1 cellular context compared by ENCODE assay signal in the genomic region with DNA sequence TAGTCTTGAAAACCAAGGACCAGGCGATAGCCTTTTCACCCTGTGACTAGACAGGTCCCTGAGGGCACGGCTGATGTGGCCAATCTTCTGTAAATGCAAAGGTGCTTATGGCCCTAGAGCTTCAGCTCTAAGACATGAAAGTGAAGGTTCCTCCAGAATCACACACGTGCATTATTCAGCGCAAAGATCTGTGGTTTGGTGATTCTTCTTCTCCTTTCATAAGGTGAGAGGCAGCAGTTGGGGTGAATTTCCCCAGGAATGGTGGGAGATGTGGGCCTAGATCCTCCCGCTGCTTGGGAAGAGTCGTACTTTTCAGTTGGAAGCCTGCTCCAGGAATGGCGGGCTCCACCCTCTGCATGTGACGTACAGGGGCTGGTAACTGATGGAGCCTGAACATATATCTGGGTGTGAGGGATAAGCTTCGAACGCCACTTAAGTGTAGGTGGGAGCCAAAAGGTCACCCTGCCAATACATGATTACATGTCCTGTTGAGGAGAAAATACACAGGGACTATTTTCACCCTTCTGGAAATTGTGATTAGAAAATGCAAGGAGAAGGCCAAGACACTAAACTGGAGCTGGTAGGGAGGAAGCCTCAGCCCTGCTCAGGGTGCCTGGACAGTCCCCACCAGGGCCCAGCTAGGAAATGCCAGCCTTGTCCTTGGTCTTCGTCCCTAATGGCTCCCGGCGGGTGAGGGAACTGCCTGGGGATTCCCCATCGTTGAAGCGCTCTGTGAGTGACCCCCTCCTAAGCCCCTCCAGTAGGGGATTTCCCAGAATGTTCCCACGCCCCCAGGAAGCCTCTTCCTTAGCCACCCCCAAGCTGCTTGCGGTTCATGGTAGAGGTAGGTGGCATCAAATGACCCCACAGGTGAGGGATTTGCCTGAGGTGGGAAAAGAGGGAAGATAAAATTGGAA.
TF ChIP-seq lines count a peak whose summit lies in the region.

No MANE protein-coding gene starts in this region.

TF ChIP-seq in HepG2, 621 proteins besides CTCF, POLR2A, EP300 and RAD21 (continued from another document):
- TF ChIP-seq, protein P1, sequence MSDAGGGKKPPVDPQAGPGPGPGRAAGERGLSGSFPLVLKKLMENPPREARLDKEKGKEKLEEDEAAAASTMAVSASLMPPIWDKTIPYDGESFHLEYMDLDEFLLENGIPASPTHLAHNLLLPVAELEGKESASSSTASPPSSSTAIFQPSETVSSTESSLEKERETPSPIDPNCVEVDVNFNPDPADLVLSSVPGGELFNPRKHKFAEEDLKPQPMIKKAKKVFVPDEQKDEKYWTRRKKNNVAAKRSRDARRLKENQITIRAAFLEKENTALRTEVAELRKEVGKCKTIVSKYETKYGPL (CRISPR knock-in tag; IDR thresholded peaks at IDR 0.05) = no peak
- TF ChIP-seq NCOA5 (CRISPR knock-in tag; IDR thresholded peaks at IDR 0.05) = no peak
- no peak for TF ChIP-seq ZBTB3 (CRISPR knock-in tag; IDR thresholded peaks at IDR 0.05; ENCODE audit: borderline replicate concordance, low read depth)
- TF ChIP-seq GATAD1 (CRISPR knock-in tag; IDR thresholded peaks at IDR 0.05) = no peak
- TF ChIP-seq ZNF644 (CRISPR knock-in tag; IDR thresholded peaks at IDR 0.05; ENCODE audit: low read depth) = no peak
- no peak for TF ChIP-seq CHD4 (IDR thresholded peaks at IDR 0.05; ENCODE audit: borderline replicate concordance, low read length)
- TF ChIP-seq BRCA1 (CRISPR knock-in tag; IDR thresholded peaks at IDR 0.05) = no peak
- TF ChIP-seq ZNF83 (CRISPR knock-in tag; IDR thresholded peaks at IDR 0.05; ENCODE audit: borderline replicate concordance) = no peak
- TF ChIP-seq SNRNP70 (IDR thresholded peaks at IDR 0.05; ENCODE audit: low read depth, low read length) = no peak
- no peak for TF ChIP-seq YEATS2 (CRISPR knock-in tag; IDR thresholded peaks at IDR 0.05; ENCODE audit: borderline replicate concordance)
- no peak for TF ChIP-seq MAFF (IDR thresholded peaks at IDR 0.05; ENCODE audit: low read depth, low read length)
- TF ChIP-seq ZNF878 (CRISPR knock-in tag; IDR thresholded peaks at IDR 0.05) = 0 out of 2 replicates have a peak, but pooled peaks have one; percentile 45
- no peak for TF ChIP-seq ZNF816 (CRISPR knock-in tag; IDR thresholded peaks at IDR 0.05; ENCODE audit: borderline replicate concordance)
- TF ChIP-seq, protein P2, sequence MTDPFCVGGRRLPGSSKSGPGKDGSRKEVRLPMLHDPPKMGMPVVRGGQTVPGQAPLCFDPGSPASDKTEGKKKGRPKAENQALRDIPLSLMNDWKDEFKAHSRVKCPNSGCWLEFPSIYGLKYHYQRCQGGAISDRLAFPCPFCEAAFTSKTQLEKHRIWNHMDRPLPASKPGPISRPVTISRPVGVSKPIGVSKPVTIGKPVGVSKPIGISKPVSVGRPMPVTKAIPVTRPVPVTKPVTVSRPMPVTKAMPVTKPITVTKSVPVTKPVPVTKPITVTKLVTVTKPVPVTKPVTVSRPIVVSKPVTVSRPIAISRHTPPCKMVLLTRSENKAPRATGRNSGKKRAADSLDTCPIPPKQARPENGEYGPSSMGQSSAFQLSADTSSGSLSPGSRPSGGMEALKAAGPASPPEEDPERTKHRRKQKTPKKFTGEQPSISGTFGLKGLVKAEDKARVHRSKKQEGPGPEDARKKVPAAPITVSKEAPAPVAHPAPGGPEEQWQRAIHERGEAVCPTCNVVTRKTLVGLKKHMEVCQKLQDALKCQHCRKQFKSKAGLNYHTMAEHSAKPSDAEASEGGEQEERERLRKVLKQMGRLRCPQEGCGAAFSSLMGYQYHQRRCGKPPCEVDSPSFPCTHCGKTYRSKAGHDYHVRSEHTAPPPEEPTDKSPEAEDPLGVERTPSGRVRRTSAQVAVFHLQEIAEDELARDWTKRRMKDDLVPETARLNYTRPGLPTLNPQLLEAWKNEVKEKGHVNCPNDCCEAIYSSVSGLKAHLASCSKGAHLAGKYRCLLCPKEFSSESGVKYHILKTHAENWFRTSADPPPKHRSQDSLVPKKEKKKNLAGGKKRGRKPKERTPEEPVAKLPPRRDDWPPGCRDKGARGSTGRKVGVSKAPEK (CRISPR knock-in tag; IDR thresholded peaks at IDR 0.05; ENCODE audit: borderline replicate concordance) = no peak
- TF ChIP-seq SMAD1 (CRISPR knock-in tag; IDR thresholded peaks at IDR 0.05; ENCODE audit: borderline replicate concordance, low read depth) = no peak
- no peak for TF ChIP-seq KMT2A (CRISPR knock-in tag; IDR thresholded peaks at IDR 0.05)
- no peak for TF ChIP-seq SCMH1 (CRISPR knock-in tag; IDR thresholded peaks at IDR 0.05; ENCODE audit: borderline replicate concordance)
- TF ChIP-seq DR1 (CRISPR knock-in tag; IDR thresholded peaks at IDR 0.05) = no peak
- no peak for TF ChIP-seq SIN3A (IDR thresholded peaks at IDR 0.05; ENCODE audit: borderline replicate concordance, low read depth, low read length)
- TF ChIP-seq, protein P3, sequence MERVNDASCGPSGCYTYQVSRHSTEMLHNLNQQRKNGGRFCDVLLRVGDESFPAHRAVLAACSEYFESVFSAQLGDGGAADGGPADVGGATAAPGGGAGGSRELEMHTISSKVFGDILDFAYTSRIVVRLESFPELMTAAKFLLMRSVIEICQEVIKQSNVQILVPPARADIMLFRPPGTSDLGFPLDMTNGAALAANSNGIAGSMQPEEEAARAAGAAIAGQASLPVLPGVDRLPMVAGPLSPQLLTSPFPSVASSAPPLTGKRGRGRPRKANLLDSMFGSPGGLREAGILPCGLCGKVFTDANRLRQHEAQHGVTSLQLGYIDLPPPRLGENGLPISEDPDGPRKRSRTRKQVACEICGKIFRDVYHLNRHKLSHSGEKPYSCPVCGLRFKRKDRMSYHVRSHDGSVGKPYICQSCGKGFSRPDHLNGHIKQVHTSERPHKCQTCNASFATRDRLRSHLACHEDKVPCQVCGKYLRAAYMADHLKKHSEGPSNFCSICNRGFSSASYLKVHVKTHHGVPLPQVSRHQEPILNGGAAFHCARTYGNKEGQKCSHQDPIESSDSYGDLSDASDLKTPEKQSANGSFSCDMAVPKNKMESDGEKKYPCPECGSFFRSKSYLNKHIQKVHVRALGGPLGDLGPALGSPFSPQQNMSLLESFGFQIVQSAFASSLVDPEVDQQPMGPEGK (CRISPR knock-in tag; IDR thresholded peaks at IDR 0.05) = peak; percentile 61; the same call in 1 of the 2 replicates
- TF ChIP-seq ZNF678 (CRISPR knock-in tag; IDR thresholded peaks at IDR 0.05) = no peak
